1 cellular context compared by ENCODE assay signal in genomic region chr19:8459520-8460260, GRCh38.
TF ChIP-seq lines count a peak whose summit lies in the region.

No MANE protein-coding gene starts in this region.

TF ChIP-seq in endothelial cell of umbilical vein, 7 proteins besides CTCF, POLR2A, EP300 and RAD21:
- TF ChIP-seq MYC (IDR thresholded peaks at IDR 0.05; ENCODE audit: low read depth, low read length) (no peak), FOS (IDR thresholded peaks at IDR 0.05; ENCODE audit: borderline replicate concordance, insufficient read depth, low read length) (no peak), GATA2 (IDR thresholded peaks at IDR 0.05; ENCODE audit: insufficient read depth, insufficient read length, low read depth, low read length) (no peak), MAX (IDR thresholded peaks at IDR 0.05; ENCODE audit: insufficient read depth, insufficient read length) (no peak), POLR2AphosphoS5 (IDR thresholded peaks at IDR 0.05; ENCODE audit: insufficient read depth, low read depth, low read length) (no peak), EZH2 (IDR thresholded peaks at IDR 0.05; ENCODE audit: borderline replicate concordance, low read depth, low read length, severe bottlenecking) (no peak), JUN (IDR thresholded peaks at IDR 0.05; ENCODE audit: borderline replicate concordance, insufficient read depth, insufficient read length, low read depth) (no peak)
TF ChIP-seq in endothelial cell of umbilical vein: peak in this region for 0.
